ENCODE assay signal across 8 cellular contexts in the genomic region with DNA sequence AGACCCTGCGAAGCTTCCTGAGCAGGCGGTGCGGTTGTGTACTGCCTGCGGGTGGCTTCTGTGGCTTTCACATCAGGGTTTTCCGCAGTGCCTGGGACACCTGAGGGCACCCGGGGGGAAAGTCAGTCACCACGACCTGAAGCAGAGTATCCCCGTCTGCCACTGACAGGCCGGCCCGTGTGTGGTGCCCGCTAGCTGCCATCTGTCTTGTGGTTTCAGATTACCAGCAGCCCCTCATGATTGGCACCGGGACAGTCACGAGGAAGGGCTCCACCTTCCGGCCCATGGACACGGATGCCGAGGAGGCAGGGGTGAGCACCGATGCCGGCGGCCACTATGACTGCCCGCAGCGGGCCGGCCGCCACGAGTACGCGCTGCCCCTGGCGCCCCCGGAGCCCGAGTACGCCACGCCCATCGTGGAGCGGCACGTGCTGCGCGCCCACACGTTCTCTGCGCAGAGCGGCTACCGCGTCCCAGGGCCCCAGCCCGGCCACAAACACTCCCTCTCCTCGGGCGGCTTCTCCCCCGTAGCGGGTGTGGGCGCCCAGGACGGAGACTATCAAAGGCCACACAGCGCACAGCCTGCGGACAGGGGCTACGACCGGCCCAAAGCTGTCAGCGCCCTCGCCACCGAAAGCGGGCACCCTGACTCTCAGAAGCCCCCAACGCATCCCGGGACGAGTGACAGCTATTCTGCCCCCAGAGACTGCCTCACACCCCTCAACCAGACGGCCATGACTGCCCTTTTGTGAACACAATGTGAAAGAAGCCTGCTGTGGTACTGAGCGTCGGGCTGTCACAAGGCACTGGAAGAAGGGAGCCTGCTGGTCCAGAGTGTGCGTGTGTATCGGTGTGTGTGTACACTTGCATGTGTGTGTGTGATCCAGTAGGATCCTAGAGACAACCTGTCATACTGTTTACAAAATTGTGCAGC. TPM values are rescaled to one million over a fixed set of nuclear protein-coding genes. Genes with fewer than 3 reads are reported as not detected.
DNase-seq lines count a peak whose midpoint lies in the region; ATAC-seq, FAIRE-seq and TF ChIP-seq lines count a peak whose summit lies in the region.

No MANE protein-coding gene starts in this region.

- H3K4me3 ChIP-seq in bronchial epithelial cell (ENCODE audit: low read depth, low read length): no peak overlapping the region

- ATAC-seq in HG03039 (IDR thresholded peaks at IDR 0.05; ENCODE audit: unreplicated experiment): peak; percentile 46
- ATAC-seq in left colon: peak; percentile 31

- POLR2A ChIA-PET in GM10248 (lab: Yijun Ruan, JAX): no interaction called here

- DNase-seq in GM10248 (ENCODE audit: extremely low spot score) (peak; percentile 41), UCSD-AML1 (lab: John Stamatoyannopoulos, UW; ENCODE audit: unreplicated experiment) (peak; percentile 40), bronchial epithelial cell (ENCODE audit: low read depth) (no peak), left colon (peak; percentile 35 to 55), NCI-H187 (lab: John Stamatoyannopoulos, UW) (no peak), amniotic stem cell (lab: John Stamatoyannopoulos, UW) (no peak)
- peak; percentile 41 for DNase-seq in stimulated activated CD4-positive, alpha-beta T cell treated with anti-CD3 and anti-CD28 coated beads, Interleukin-4, amount 100 ng/mL, for 1 hour

- FAIRE-seq in bronchial epithelial cell (lab: Jason Lieb, UNC): no peak

- peaks cover 7% of the 10 kb centered on the region for H3K36me3 ChIP-seq in bronchial epithelial cell (ENCODE audit: control insufficient read depth, insufficient read depth, low read length)

- TF ChIP-seq CTCF in GM10248 (IDR thresholded peaks at IDR 0.05; ENCODE audit: control extremely low read depth, extremely low read depth, low read depth, missing control alignments) (no peak), bronchial epithelial cell (IDR thresholded peaks at IDR 0.05; ENCODE audit: insufficient read depth, low read length, severe bottlenecking) (peak; percentile 15)

- no peaks in the 10 kb centered on the region for H3K27me3 ChIP-seq in bronchial epithelial cell (ENCODE audit: control insufficient read depth, insufficient read depth, low read length)

- intact Hi-C loops in left colon (cut with DNase I, micrococcal nuclease): no loop called here

- CTCF ChIA-PET in GM10248 (lab: Yijun Ruan, JAX): interaction anchor here (0.9 to 2.1 kb wide), 11 partner anchors 8 to 98 kb away, joined by 3 to 8 read pairs (median 3); no protein-coding TSS in a partner anchor

RNA-seq across cellular contexts. Expression of a gene that starts 54.4 kb away (rescaled TPM):
- total RNA-seq in bronchial epithelial cell (41.1 and 49.0 TPM in 2 replicates), left colon (10 to 100 TPM; 25.1 to 37.2 TPM)

Comparison
In these comparisons a context has a peak if more than half of its experiments do, and no peak if none do; other contexts are left out.
1. DNase-seq: peak in GM10248 (single experiment), UCSD-AML1 (single experiment), left colon (2 of 2) and stimulated activated CD4-positive, alpha-beta T cell treated with anti-CD3 and anti-CD28 coated beads, Interleukin-4, amount 100 ng/mL, for 1 hour (single experiment); none in bronchial epithelial cell (single experiment), NCI-H187 (0 of 2) and amniotic stem cell (single experiment).